ENCODE assay signal across 2 cellular contexts in genomic region chr1:2127181-2128145, GRCh38.
TF ChIP-seq lines count a peak whose summit lies in the region.

No MANE protein-coding gene starts in this region.

TF ChIP-seq in H1, 55 proteins besides CTCF, POLR2A, EP300 and RAD21 (continued from another document):
- no peak for TF ChIP-seq TCF12 (IDR thresholded peaks at IDR 0.05; ENCODE audit: low read depth, low read length)
- TF ChIP-seq NRF1 (IDR thresholded peaks at IDR 0.05; ENCODE audit: low read depth, low read length) = no peak
- no peak for TF ChIP-seq YY1 (IDR thresholded peaks at IDR 0.05; ENCODE audit: low read depth, low read length)
- TF ChIP-seq SAP30 (IDR thresholded peaks at IDR 0.05; ENCODE audit: insufficient read depth, insufficient replicate concordance, low read length) = no peak
- no peak for TF ChIP-seq SP4 (IDR thresholded peaks at IDR 0.05; ENCODE audit: low read length)
- TF ChIP-seq CTBP2 (IDR thresholded peaks at IDR 0.05; ENCODE audit: borderline replicate concordance, insufficient read depth, insufficient read length, low read length) = no peak
- no peak for TF ChIP-seq SIN3A (conservative IDR thresholded peaks at IDR 0.05 in 1 of 2, IDR thresholded peaks at IDR 0.05 in 1 of 2; ENCODE audit: low read depth in 1 of 2, low read length in 2 of 2)
- TF ChIP-seq SP2 (IDR thresholded peaks at IDR 0.05; ENCODE audit: low read length) = no peak
- no peak for TF ChIP-seq USF2 (IDR thresholded peaks at IDR 0.05; ENCODE audit: low read length)
- TF ChIP-seq SRF (IDR thresholded peaks at IDR 0.05; ENCODE audit: low read depth, low read length) = no peak
- no peak for TF ChIP-seq MAFK (IDR thresholded peaks at IDR 0.05; ENCODE audit: low read depth, low read length)
- no peak for TF ChIP-seq CREB1 (IDR thresholded peaks at IDR 0.05)
- no peak for TF ChIP-seq JUND (IDR thresholded peaks at IDR 0.05; ENCODE audit: low read length)
- TF ChIP-seq FOSL1 (IDR thresholded peaks at IDR 0.05; ENCODE audit: insufficient read depth, low read depth, low read length) = no peak
- TF ChIP-seq PHF8 (conservative IDR thresholded peaks at IDR 0.05; ENCODE audit: low read depth, low read length) = no peak
- TF ChIP-seq RBBP5 (IDR thresholded peaks at IDR 0.05; ENCODE audit: borderline replicate concordance, low read depth, low read length) = no peak

TF ChIP-seq in GM23338, 12 proteins besides CTCF, POLR2A, EP300 and RAD21 (continued from another document):
- TF ChIP-seq ETS1 (IDR thresholded peaks at IDR 0.05) = no peak
- TF ChIP-seq ZNF331 (CRISPR knock-in tag; IDR thresholded peaks at IDR 0.05; ENCODE audit: low read depth) = no peak
- no peak for TF ChIP-seq POLR2AphosphoS5 (IDR thresholded peaks at IDR 0.05; ENCODE audit: low read depth)
- no peak for TF ChIP-seq JUNB (IDR thresholded peaks at IDR 0.05; ENCODE audit: unreplicated experiment)
- no peak for TF ChIP-seq ZNF462 (CRISPR knock-in tag; IDR thresholded peaks at IDR 0.05)
- no peak for TF ChIP-seq EZH2phosphoT487 (IDR thresholded peaks at IDR 0.05; ENCODE audit: unreplicated experiment)
- TF ChIP-seq ZNF114 (CRISPR knock-in tag; IDR thresholded peaks at IDR 0.05) = no peak
- TF ChIP-seq CREB1 (CRISPR knock-in tag; IDR thresholded peaks at IDR 0.05; ENCODE audit: low read depth) = no peak
- TF ChIP-seq REST (IDR thresholded peaks at IDR 0.05; ENCODE audit: unreplicated experiment) = no peak
- TF ChIP-seq STAT1 (IDR thresholded peaks at IDR 0.05; ENCODE audit: unreplicated experiment) = no peak
- no peak for TF ChIP-seq EZH2 (IDR thresholded peaks at IDR 0.05; ENCODE audit: low read depth, unreplicated experiment)
TF ChIP-seq in GM23338: peak in this region for 0.
